In the genomic region with DNA sequence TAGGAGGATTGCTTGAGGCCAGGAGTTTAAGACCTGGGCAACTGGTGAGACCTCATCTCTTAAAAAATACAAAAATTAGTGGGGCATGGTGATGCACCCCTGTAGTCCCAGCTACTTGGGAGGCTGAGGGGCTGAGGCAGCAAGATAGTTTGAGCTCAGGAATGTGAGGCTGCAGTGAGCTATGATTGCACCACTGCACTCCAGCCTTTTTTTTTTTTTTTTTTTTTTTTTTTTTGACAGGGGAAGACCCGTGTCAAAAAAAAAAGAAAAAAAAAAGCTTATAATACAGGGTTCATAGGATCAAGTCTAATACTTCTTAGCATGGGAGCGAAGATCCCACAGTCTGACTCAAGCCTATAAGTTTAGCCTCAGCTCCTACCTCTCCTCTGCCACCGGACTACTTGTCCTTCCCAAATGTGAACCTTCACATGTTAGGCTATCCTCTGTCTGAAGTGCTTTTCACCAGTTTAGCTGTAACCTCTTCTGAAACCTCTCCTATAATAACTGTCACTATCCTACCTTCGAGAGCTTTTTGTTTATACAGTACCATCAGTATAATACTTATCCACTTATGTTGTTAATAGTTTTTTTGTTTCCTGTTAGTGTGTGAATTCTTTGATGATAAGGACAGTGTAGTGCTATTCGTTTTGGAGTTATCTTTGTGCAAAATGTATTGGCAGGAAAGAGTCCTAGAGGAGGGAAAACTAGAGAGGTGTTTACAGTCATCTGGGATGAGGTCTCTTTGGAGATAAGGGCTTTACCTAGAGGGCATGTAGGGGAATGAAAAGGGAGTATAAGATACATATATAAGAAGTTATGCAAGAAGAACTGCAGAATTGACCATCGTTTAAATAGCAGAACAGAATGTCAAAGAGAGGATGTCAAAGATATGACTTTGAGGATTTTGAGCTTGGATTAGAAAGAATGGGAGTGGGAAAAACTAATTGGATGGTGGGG, we compare ENCODE assay signal across 1 cellular context.
TF ChIP-seq lines count a peak whose summit lies in the region.

No MANE protein-coding gene starts in this region.

TF ChIP-seq in HepG2, 621 proteins besides CTCF, POLR2A, EP300 and RAD21:
- TF ChIP-seq ZNF354B (CRISPR knock-in tag; IDR thresholded peaks at IDR 0.05): no peak
- TF ChIP-seq NR2F6 (IDR thresholded peaks at IDR 0.05): no peak
- TF ChIP-seq NR2F6 (CRISPR knock-in tag; IDR thresholded peaks at IDR 0.05): no peak
- no peak for TF ChIP-seq FOXJ3 (CRISPR knock-in tag; IDR thresholded peaks at IDR 0.05; ENCODE audit: borderline replicate concordance)
- TF ChIP-seq SP140L (CRISPR knock-in tag; IDR thresholded peaks at IDR 0.05; ENCODE audit: borderline replicate concordance): no peak
- TF ChIP-seq ZNF460 (CRISPR knock-in tag; IDR thresholded peaks at IDR 0.05; ENCODE audit: borderline replicate concordance): peak; percentile 74
- TF ChIP-seq ZNF770 (CRISPR knock-in tag; IDR thresholded peaks at IDR 0.05): peak; percentile 82
- no peak for TF ChIP-seq ZNF24 (IDR thresholded peaks at IDR 0.05)
- TF ChIP-seq ZNF362 (CRISPR knock-in tag; IDR thresholded peaks at IDR 0.05; ENCODE audit: borderline replicate concordance): peak; percentile 78; the same call in 1 of the 2 replicates
- TF ChIP-seq ZNF3 (CRISPR knock-in tag; IDR thresholded peaks at IDR 0.05): 0 out of 2 replicates have a peak, but pooled peaks have one; percentile 70
TF ChIP-seq in HepG2: peak in this region for 4.
